In the genomic region with DNA sequence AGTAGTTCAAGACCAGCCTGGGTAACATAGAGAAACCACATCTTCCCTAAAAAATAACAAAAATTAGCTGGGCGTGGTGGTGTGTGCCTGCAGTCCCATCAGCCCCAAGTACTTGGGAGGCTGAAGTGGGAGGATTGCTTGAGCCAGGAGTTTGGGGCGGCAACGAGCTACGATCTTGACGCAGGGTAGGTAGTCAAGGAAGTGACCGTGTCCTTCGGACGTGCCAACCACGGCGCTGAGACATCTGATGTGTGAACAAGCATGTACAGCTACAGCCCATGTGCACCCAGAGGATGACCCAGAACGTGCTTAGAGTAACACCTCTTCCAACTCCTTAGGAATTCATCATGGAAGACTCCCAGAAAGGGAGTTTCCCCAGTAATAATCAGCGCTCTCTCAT, we compare ENCODE assay signal across 27 cellular contexts.
"Had no signal": no experiment of that assay in that cellular context is flagged by ENCODE, and none has a peak within 500 bp of the region (broad histone marks: within the 10 kb centered on the region; RNA-seq: fewer than 3 reads in every experiment).

No MANE protein-coding gene starts in this region.

- H3K27ac ChIP-seq: body of pancreas, cardiac muscle cell, coronary artery, dorsolateral prefrontal cortex had no signal

- H3K4me3 ChIP-seq: body of pancreas, cardiac muscle cell, coronary artery, dorsolateral prefrontal cortex had no signal

- H3K9me3 ChIP-seq: body of pancreas had no signal

- H3K27me3 ChIP-seq: body of pancreas, cardiac muscle cell, dorsolateral prefrontal cortex had no signal

- ATAC-seq: activated CD4-positive, alpha-beta T cell treated with anti-CD3 and anti-CD28 coated beads for 36 hours; activated CD8-positive, alpha-beta memory T cell treated with anti-CD3 and anti-CD28 coated beads, Interleukin-2, amount 10 ng/mL, durations not matched to agents 7 days and 5 days; activated CD8-positive, alpha-beta T cell treated with anti-CD3 and anti-CD28 coated beads, Interleukin-2, amount 10 ng/mL, durations not matched to agents 7 days and 5 days; body of pancreas; esophagus mucosa had no signal

- DNase-seq: activated CD4-positive, alpha-beta memory T cell treated with anti-CD3 and anti-CD28 coated beads for 36 hours; activated CD4-positive, alpha-beta T cell treated with anti-CD3 and anti-CD28 coated beads for 36 hours; activated CD4-positive, alpha-beta T cell treated with anti-CD3 and anti-CD28 coated beads, Interleukin-2, amount 10 ng/mL, durations not matched to agents 24 days and 14 days; activated CD4-positive, CD25-positive, alpha-beta regulatory T cell; activated CD4-positive, CD25-positive, alpha-beta regulatory T cell treated with anti-CD3 and anti-CD28 coated beads, Interleukin-2, amount 50 U/mL, for 72 hours; activated CD8-positive, alpha-beta memory T cell treated with anti-CD3 and anti-CD28 coated beads, Interleukin-2, amount 10 ng/mL, durations not matched to agents 7 days and 5 days; activated CD8-positive, alpha-beta memory T cell treated with anti-CD3 and anti-CD28 coated beads, Interleukin-2, amount 50 U/mL, for 4 hours; activated CD8-positive, alpha-beta T cell treated with anti-CD3 and anti-CD28 coated beads, Interleukin-2, amount 10 ng/mL, durations not matched to agents 7 days and 5 days; activated gamma-delta T cell treated with Interleukin-2 at 50 U/mL for 16 hours; activated naive CD4-positive, alpha-beta T cell treated with anti-CD3 and anti-CD28 coated beads, Interleukin-2, amount 50 U/mL, for 16 hours; activated naive CD4-positive, alpha-beta T cell treated with Interleukin-2 at 50 U/mL for 16 hours; activated T-cell treated with anti-CD3 and anti-CD28 coated beads, Interleukin-2, amount 50 U/mL, for 1 hour; activated T-cell treated with anti-CD3 and anti-CD28 coated beads, Interleukin-2, amount 50 U/mL, for 48 hours; amniotic stem cell; anterior cingulate cortex; body of pancreas; central memory CD4-positive, alpha-beta T cell; cerebellar nuclear complex; dorsolateral prefrontal cortex; effector memory CD4-positive, alpha-beta T cell; endodermal cell; foreskin fibroblast; head of caudate nucleus; T-helper 2 cell had no signal
